14 cellular contexts compared by ENCODE assay signal in genomic region chr11:123517559-123518364, GRCh38.
A peak's percentile ranks its signal among the peaks of the same experiment; 100 is the strongest.
DNase-seq lines count a peak whose midpoint lies in the region; ATAC-seq lines count a peak whose summit lies in the region.
"Had no signal": no experiment of that assay in that cellular context is flagged by ENCODE, and none has a peak within 500 bp of the region (broad histone marks: within the 10 kb centered on the region; RNA-seq: fewer than 3 reads in every experiment).

No MANE protein-coding gene starts in this region.

- peaks cover 2% of the 10 kb centered on the region for H3K9me3 Mint-ChIP-seq in activated CD4-positive, alpha-beta T cell treated with anti-CD3 and anti-CD28 coated beads for 36 hours (ENCODE audit: low read depth)
- H3K9me3 Mint-ChIP-seq in stimulated activated effector memory CD8-positive, alpha-beta T cell treated with anti-CD3 and anti-CD28 coated beads, Interleukin-12 subunit alpha, Interleukin-12 subunit beta, amount 100 ng/mL, for 72 hours: no peaks in the 10 kb centered on the region
- H3K9me3 Mint-ChIP-seq in activated T-helper 2 cell treated with anti-CD3 and anti-CD28 coated beads, Interferon-gamma antibody, Interleukin-2, Interleukin-4, amounts not matched to agents 10 μg/mL and 5 μg/mL and 100 μg/mL, durations not matched to agents 14 hours and 24 hours and 36 hours: peaks cover 10% of the 10 kb centered on the region

- no peak overlapping the region for H3K27ac Mint-ChIP-seq in activated CD4-positive, alpha-beta T cell treated with anti-CD3 and anti-CD28 coated beads for 36 hours
- H3K27ac Mint-ChIP-seq in stimulated activated effector memory CD8-positive, alpha-beta T cell treated with anti-CD3 and anti-CD28 coated beads, Interleukin-12 subunit alpha, Interleukin-12 subunit beta, amount 100 ng/mL, for 72 hours: peak overlapping the region; percentile 21
- no peak overlapping the region for H3K27ac Mint-ChIP-seq in activated T-helper 2 cell treated with anti-CD3 and anti-CD28 coated beads, Interferon-gamma antibody, Interleukin-2, Interleukin-4, amounts not matched to agents 10 μg/mL and 5 μg/mL and 100 μg/mL, durations not matched to agents 14 hours and 24 hours and 36 hours

- peaks cover 4% of the 10 kb centered on the region for H3K36me3 Mint-ChIP-seq in activated CD4-positive, alpha-beta T cell treated with anti-CD3 and anti-CD28 coated beads for 36 hours (ENCODE audit: low read depth)
- H3K36me3 Mint-ChIP-seq in stimulated activated effector memory CD8-positive, alpha-beta T cell treated with anti-CD3 and anti-CD28 coated beads, Interleukin-12 subunit alpha, Interleukin-12 subunit beta, amount 100 ng/mL, for 72 hours: no peaks in the 10 kb centered on the region
- peaks cover 46% of the 10 kb centered on the region for H3K36me3 Mint-ChIP-seq in activated T-helper 2 cell treated with anti-CD3 and anti-CD28 coated beads, Interferon-gamma antibody, Interleukin-2, Interleukin-4, amounts not matched to agents 10 μg/mL and 5 μg/mL and 100 μg/mL, durations not matched to agents 14 hours and 24 hours and 36 hours (ENCODE audit: low read depth)

- POLR2A ChIA-PET in activated CD4-positive, alpha-beta T cell treated with anti-CD3 and anti-CD28 coated beads for 36 hours (lab: Charles Lee): no interaction called here

- ATAC-seq in activated CD4-positive, alpha-beta T cell treated with anti-CD3 and anti-CD28 coated beads for 36 hours: peak; percentile 58
- ATAC-seq in HG02571 (IDR thresholded peaks at IDR 0.05; ENCODE audit: unreplicated experiment) (peak; percentile 53), HG03469 (IDR thresholded peaks at IDR 0.05; ENCODE audit: unreplicated experiment) (no peak)
- ATAC-seq in stimulated activated effector memory CD8-positive, alpha-beta T cell treated with anti-CD3 and anti-CD28 coated beads, Interleukin-12 subunit alpha, Interleukin-12 subunit beta, amount 100 ng/mL, for 72 hours: peak; percentile 68
- ATAC-seq: HCT116, left colon, pancreas had no signal

- H3K4me1 Mint-ChIP-seq in activated CD4-positive, alpha-beta T cell treated with anti-CD3 and anti-CD28 coated beads for 36 hours: peaks cover 15% of the 10 kb centered on the region
- H3K4me1 Mint-ChIP-seq in stimulated activated effector memory CD8-positive, alpha-beta T cell treated with anti-CD3 and anti-CD28 coated beads, Interleukin-12 subunit alpha, Interleukin-12 subunit beta, amount 100 ng/mL, for 72 hours: peaks cover 41% of the 10 kb centered on the region
- H3K4me1 Mint-ChIP-seq in activated T-helper 2 cell treated with anti-CD3 and anti-CD28 coated beads, Interferon-gamma antibody, Interleukin-2, Interleukin-4, amounts not matched to agents 10 μg/mL and 5 μg/mL and 100 μg/mL, durations not matched to agents 14 hours and 24 hours and 36 hours (ENCODE audit: low read depth): peaks cover 31% of the 10 kb centered on the region

- CTCF ChIA-PET in activated CD4-positive, alpha-beta T cell treated with anti-CD3 and anti-CD28 coated beads for 36 hours (lab: Charles Lee): interaction anchor here (0.9 to 1.2 kb wide), 2 partner anchors 20 to 58 kb away, joined by 3 read pairs; no protein-coding TSS in a partner anchor

- peak; percentile 17 for DNase-seq in activated CD4-positive, alpha-beta T cell treated with anti-CD3 and anti-CD28 coated beads for 36 hours
- DNase-seq in activated CD4-positive, alpha-beta T cell treated with anti-CD3 and anti-CD28 coated beads for 48 hours: no peak
- DNase-seq in NCI-H69 (lab: John Stamatoyannopoulos, UW): peak; percentile 88
- peak in 1 of 2 donors; percentile 55 for DNase-seq in stimulated activated effector memory CD8-positive, alpha-beta T cell treated with anti-CD3 and anti-CD28 coated beads, Interleukin-12 subunit alpha, Interleukin-12 subunit beta, amount 100 ng/mL, for 72 hours (ENCODE audit: low spot score in 2 of 2)
- no peak for DNase-seq in NCI-H128 (lab: John Stamatoyannopoulos, UW; ENCODE audit: unreplicated experiment)
- no peak for DNase-seq in activated T-helper 2 cell treated with anti-CD3 and anti-CD28 coated beads, Interferon-gamma antibody, Interleukin-2, Interleukin-4, amounts not matched to agents 10 μg/mL and 5 μg/mL and 100 μg/mL, durations not matched to agents 14 hours and 24 hours and 36 hours (ENCODE audit: low spot score)
- DNase-seq: left colon; NCI-H510A treated with DMSO at 0.1 percent for 48 hours; pancreas; stimulated activated CD4-positive, alpha-beta T cell treated with anti-CD3 and anti-CD28 coated beads, Interleukin-4, amount 100 ng/mL, for 24 hours; upper lobe of left lung had no signal

- intact Hi-C loops in activated CD4-positive, alpha-beta T cell treated with anti-CD3 and anti-CD28 coated beads for 36 hours (cut with DNase I, micrococcal nuclease): no loop called here
- intact Hi-C loops in activated T-helper 2 cell treated with anti-CD3 and anti-CD28 coated beads, Interferon-gamma antibody, Interleukin-2, Interleukin-4, amounts not matched to agents 10 μg/mL and 5 μg/mL and 100 μg/mL, durations not matched to agents 14 hours and 24 hours and 36 hours (cut with micrococcal nuclease): no loop called here

- H3K27me3 Mint-ChIP-seq in activated CD4-positive, alpha-beta T cell treated with anti-CD3 and anti-CD28 coated beads for 36 hours: no peaks in the 10 kb centered on the region
- H3K27me3 Mint-ChIP-seq in activated T-helper 2 cell treated with anti-CD3 and anti-CD28 coated beads, Interferon-gamma antibody, Interleukin-2, Interleukin-4, amounts not matched to agents 10 μg/mL and 5 μg/mL and 100 μg/mL, durations not matched to agents 14 hours and 24 hours and 36 hours (ENCODE audit: low read depth): no peaks in the 10 kb centered on the region

- no peak overlapping the region for H3K4me3 Mint-ChIP-seq in activated CD4-positive, alpha-beta T cell treated with anti-CD3 and anti-CD28 coated beads for 36 hours
- H3K4me3 Mint-ChIP-seq in stimulated activated effector memory CD8-positive, alpha-beta T cell treated with anti-CD3 and anti-CD28 coated beads, Interleukin-12 subunit alpha, Interleukin-12 subunit beta, amount 100 ng/mL, for 72 hours: peak overlapping the region; percentile 43
- H3K4me3 Mint-ChIP-seq in activated T-helper 2 cell treated with anti-CD3 and anti-CD28 coated beads, Interferon-gamma antibody, Interleukin-2, Interleukin-4, amounts not matched to agents 10 μg/mL and 5 μg/mL and 100 μg/mL, durations not matched to agents 14 hours and 24 hours and 36 hours (ENCODE audit: low read depth): no peak overlapping the region

Comparison
In these comparisons a context has a peak if more than half of its experiments do, and no peak if none do; other contexts are left out.
1. DNase-seq: peak in activated CD4-positive, alpha-beta T cell treated with anti-CD3 and anti-CD28 coated beads for 36 hours (single experiment) and NCI-H69 (single experiment); none in activated CD4-positive, alpha-beta T cell treated with anti-CD3 and anti-CD28 coated beads for 48 hours (single experiment), NCI-H128 (single experiment) and activated T-helper 2 cell treated with anti-CD3 and anti-CD28 coated beads, Interferon-gamma antibody, Interleukin-2, Interleukin-4, amounts not matched to agents 10 μg/mL and 5 μg/mL and 100 μg/mL, durations not matched to agents 14 hours and 24 hours and 36 hours (single experiment).